ENCODE assay signal across 32 cellular contexts in genomic region chr12:57641699-57642442, GRCh38. TPM values are rescaled to one million over a fixed set of nuclear protein-coding genes. Genes with fewer than 3 reads are reported as not detected.
"Had no signal": no experiment of that assay in that cellular context is flagged by ENCODE, and none has a peak within 500 bp of the region (broad histone marks: within the 10 kb centered on the region; RNA-seq: fewer than 3 reads in every experiment).

No MANE protein-coding gene starts in this region.

- H3K27me3 ChIP-seq: thyroid gland, upper lobe of left lung, vagina had no signal

- H3K4me3 ChIP-seq: adrenal gland, cardiac muscle cell, colonic mucosa, dorsolateral prefrontal cortex, left lung, lower lobe of right lung, psoas muscle, smooth muscle cell, stomach, thyroid gland, upper lobe of left lung, vagina had no signal

- H3K9me3 ChIP-seq: adrenal gland, colonic mucosa, lower lobe of right lung, psoas muscle, thyroid gland, vagina had no signal

- H3K36me3 ChIP-seq: adrenal gland, cardiac muscle cell, colonic mucosa, left lung, lower lobe of right lung, stomach, thyroid gland, upper lobe of left lung, vagina had no signal

- ATAC-seq: activated CD4-positive, alpha-beta T cell treated with anti-CD3 and anti-CD28 coated beads for 36 hours; left lung; lower lobe of right lung; naive thymus-derived CD8-positive, alpha-beta T cell; psoas muscle; stimulated activated memory B cell treated with anti-CD40 and anti-IgM and Interleukin-4, amounts not matched to agents 10 μg/mL and 1 μg/mL and 100 μg/mL, for 72 hours had no signal

- H3K4me1 ChIP-seq: adrenal gland, colonic mucosa, left lung, lower lobe of right lung, parathyroid adenoma, psoas muscle, stomach, thyroid gland, upper lobe of left lung, vagina had no signal

- DNase-seq: activated CD4-positive, alpha-beta T cell treated with anti-CD3 and anti-CD28 coated beads for 36 hours; activated CD4-positive, alpha-beta T cell treated with anti-CD3 and anti-CD28 coated beads, Interleukin-2, amount 50 U/mL, for 48 hours; activated CD4-positive, CD25-positive, alpha-beta regulatory T cell; activated CD8-positive, alpha-beta memory T cell treated with anti-CD3 and anti-CD28 coated beads for 24 hours; activated effector memory CD4-positive, alpha-beta T cell treated with Interleukin-2 at 50 U/mL for 16 hours; activated naive CD4-positive, alpha-beta T cell treated with anti-CD3 and anti-CD28 coated beads for 36 hours; activated naive CD8-positive, alpha-beta T cell treated with anti-CD3 and anti-CD28 coated beads for 36 hours; aorta; cerebellar nuclear complex; colonic mucosa; dorsolateral prefrontal cortex; effector memory CD4-positive, alpha-beta T cell; glutamatergic neuron; left lung; lower lobe of right lung; mesenchymal stem cell; naive thymus-derived CD8-positive, alpha-beta T cell; nucleus accumbens; psoas muscle; stimulated activated CD4-positive, alpha-beta T cell treated with anti-CD3 and anti-CD28 coated beads, Interleukin-1b, Interleukin-23, amount 100 ng/mL, for 48 hours; stimulated activated CD4-positive, alpha-beta T cell treated with anti-CD3 and anti-CD28 coated beads, Interleukin-4, amount 100 ng/mL, for 4 hours; stimulated activated CD8-positive, alpha-beta memory T cell treated with anti-CD3 and anti-CD28 coated beads, Interleukin-4, amount 100 ng/mL, for 48 hours; stomach; T1000; thyroid gland; upper lobe of left lung had no signal

- H3K27ac ChIP-seq: adrenal gland, cardiac muscle cell, colonic mucosa, dorsolateral prefrontal cortex, left lung, lower lobe of right lung, parathyroid adenoma, psoas muscle, stomach, thyroid gland, upper lobe of left lung, vagina had no signal

RNA-seq across cellular contexts. Expression of gene B4GALNT1, which starts 8.9 kb away (rescaled TPM):
- total RNA-seq: cardiac muscle cell had no signal
